In the genomic region with DNA sequence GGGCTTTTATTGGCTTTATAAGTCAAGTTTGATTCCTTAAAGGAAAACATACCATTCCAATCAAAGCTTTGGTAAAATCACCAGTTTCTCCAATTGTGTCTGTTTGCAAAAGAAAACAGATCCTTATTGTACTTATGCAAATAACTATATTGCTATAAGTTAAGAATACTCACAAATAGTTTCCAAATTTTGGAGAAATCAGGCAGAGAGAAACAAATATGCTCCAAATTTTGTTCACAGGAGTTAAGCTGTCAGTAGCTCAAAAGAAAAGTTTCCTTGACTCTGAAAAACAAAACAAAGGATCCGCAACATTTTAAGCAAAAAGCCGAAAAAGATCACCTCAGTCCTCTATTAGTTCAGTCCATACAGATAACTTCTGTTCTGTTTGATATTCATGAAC, we compare ENCODE assay signal across 12 cellular contexts. TPM values are rescaled to one million over a fixed set of nuclear protein-coding genes. Genes with fewer than 3 reads are reported as not detected.
"Had no signal": no experiment of that assay in that cellular context is flagged by ENCODE, and none has a peak within 500 bp of the region (broad histone marks: within the 10 kb centered on the region; RNA-seq: fewer than 3 reads in every experiment).

No MANE protein-coding gene starts in this region.

- H3K27ac ChIP-seq: GM23248 had no signal

- DNase-seq: GM23248, GOT3, H7, H9, HCEC 1CT, HFFc6 had no signal

- H3K9me3 ChIP-seq: HAP-1 had no signal

- H2AFZ ChIP-seq: GM23248, GM23338 had no signal

- H3K4me3 ChIP-seq: GM23248, GM23338, HAP-1 had no signal

- H3K4me2 ChIP-seq: GM23338 had no signal

- FAIRE-seq: H1, H54 had no signal

- ATAC-seq: GM23338, HCT116 had no signal

- H3K36me3 ChIP-seq: HAP-1 had no signal

- H3K4me1 ChIP-seq: HAP-1 had no signal

RNA-seq across cellular contexts. Expression of gene IGFL4, which starts 19.2 kb away (rescaled TPM):
- total RNA-seq: GM23248, H4, H7, HFFc6 had no signal
- polyA plus RNA-seq: GM23248 had no signal

RNA-seq across cellular contexts. Expression of gene PGLYRP1, which starts 37.2 kb away (rescaled TPM):
- total RNA-seq: GM23248, GM23338, H1, H4, H7, H9, HFFc6 had no signal
- polyA plus RNA-seq: GM23248, GM23338, H1 had no signal
